1 cellular context compared by ENCODE assay signal in genomic region chr9:95875305-95876137, GRCh38.
TF ChIP-seq lines count a peak whose summit lies in the region.

Gene ERCC6L2, plus strand, starts transcription at chr9:95875691. Its CDS starts 348 bp downstream, at chr9:95876039.

TF ChIP-seq in HEK293, 187 proteins besides CTCF, POLR2A, EP300 and RAD21 (continued from another document and continues in another):
- TF ChIP-seq ZNF394 (tag by site-specific recombination; IDR thresholded peaks at IDR 0.05; ENCODE audit: borderline replicate concordance) (peak; percentile 11; the same call in 1 of the 2 replicates), ZNF221 (tag by site-specific recombination; IDR thresholded peaks at IDR 0.05; ENCODE audit: borderline replicate concordance) (no peak), KLF8 (tag by site-specific recombination; IDR thresholded peaks at IDR 0.05) (peak; percentile 58), ZBTB11 (tag by site-specific recombination; conservative IDR thresholded peaks at IDR 0.05; ENCODE audit: low read depth) (peak; percentile 99), ZNF549 (tag by site-specific recombination; IDR thresholded peaks at IDR 0.05) (no peak), ZNF707 (tag by site-specific recombination; IDR thresholded peaks at IDR 0.05) (no peak), KLF7 (tag by site-specific recombination; IDR thresholded peaks at IDR 0.05; ENCODE audit: borderline replicate concordance) (0 out of 2 replicates have a peak, but pooled peaks have one; percentile 16), ZBTB20 (tag by site-specific recombination; IDR thresholded peaks at IDR 0.05) (peak; percentile 69; the same call in 1 of the 2 replicates), ZNF239 (tag by site-specific recombination; IDR thresholded peaks at IDR 0.05) (0 out of 2 replicates have a peak, but pooled peaks have one; percentile 66), ZNF114 (tag by site-specific recombination; IDR thresholded peaks at IDR 0.05) (no peak), ZNF426 (tag by site-specific recombination; IDR thresholded peaks at IDR 0.05) (no peak), ZNF768 (tag by site-specific recombination; IDR thresholded peaks at IDR 0.05) (no peak), TCF7L2 (IDR thresholded peaks at IDR 0.05; ENCODE audit: borderline replicate concordance, low read depth, low read length) (no peak), ZNF19 (tag by site-specific recombination; IDR thresholded peaks at IDR 0.05; ENCODE audit: low read depth) (no peak), ZNF211 (tag by site-specific recombination; IDR thresholded peaks at IDR 0.05; ENCODE audit: low read depth) (no peak), ZNF596 (tag by site-specific recombination; IDR thresholded peaks at IDR 0.05) (no peak), ZNF350 (tag by site-specific recombination; IDR thresholded peaks at IDR 0.05) (no peak), ZNF223 (tag by site-specific recombination; IDR thresholded peaks at IDR 0.05) (no peak), ZNF311 (tag by site-specific recombination; IDR thresholded peaks at IDR 0.05; ENCODE audit: borderline replicate concordance) (no peak), PRDM10 (tag by site-specific recombination; IDR thresholded peaks at IDR 0.05) (peak; percentile 99), ZNF449 (tag by site-specific recombination; IDR thresholded peaks at IDR 0.05) (no peak), ZNF146 (tag by site-specific recombination; IDR thresholded peaks at IDR 0.05) (no peak), GLI2 (tag by site-specific recombination; IDR thresholded peaks at IDR 0.05; ENCODE audit: borderline replicate concordance, low read depth) (no peak), ZFP69B (tag by site-specific recombination; IDR thresholded peaks at IDR 0.05) (0 out of 2 replicates have a peak, but pooled peaks have one; percentile 43), ZNF629 (tag by site-specific recombination; IDR thresholded peaks at IDR 0.05) (peak; percentile 73), ZNF654 (tag by site-specific recombination; IDR thresholded peaks at IDR 0.05; ENCODE audit: low read depth) (no peak), ZNF560 (tag by site-specific recombination; IDR thresholded peaks at IDR 0.05; ENCODE audit: borderline replicate concordance) (no peak), ZNF791 (tag by site-specific recombination; IDR thresholded peaks at IDR 0.05) (no peak), ZNF274 (IDR thresholded peaks at IDR 0.05; ENCODE audit: low read length) (no peak), ZNF274 (tag by site-specific recombination; IDR thresholded peaks at IDR 0.05; ENCODE audit: borderline replicate concordance) (no peak), ZNF133 (tag by site-specific recombination; IDR thresholded peaks at IDR 0.05) (no peak), ZSCAN23 (tag by site-specific recombination; IDR thresholded peaks at IDR 0.05) (no peak), INSM2 (tag by site-specific recombination; IDR thresholded peaks at IDR 0.05) (peak; percentile 30; the same call in 1 of the 2 replicates), OSR2 (tag by site-specific recombination; IDR thresholded peaks at IDR 0.05) (no peak), ZNF148 (tag by site-specific recombination; IDR thresholded peaks at IDR 0.05; ENCODE audit: borderline replicate concordance) (no peak), ZNF404 (tag by site-specific recombination; IDR thresholded peaks at IDR 0.05) (no peak), ZNF530 (tag by site-specific recombination; IDR thresholded peaks at IDR 0.05; ENCODE audit: low read depth) (no peak)
- TF ChIP-seq, protein P1, sequence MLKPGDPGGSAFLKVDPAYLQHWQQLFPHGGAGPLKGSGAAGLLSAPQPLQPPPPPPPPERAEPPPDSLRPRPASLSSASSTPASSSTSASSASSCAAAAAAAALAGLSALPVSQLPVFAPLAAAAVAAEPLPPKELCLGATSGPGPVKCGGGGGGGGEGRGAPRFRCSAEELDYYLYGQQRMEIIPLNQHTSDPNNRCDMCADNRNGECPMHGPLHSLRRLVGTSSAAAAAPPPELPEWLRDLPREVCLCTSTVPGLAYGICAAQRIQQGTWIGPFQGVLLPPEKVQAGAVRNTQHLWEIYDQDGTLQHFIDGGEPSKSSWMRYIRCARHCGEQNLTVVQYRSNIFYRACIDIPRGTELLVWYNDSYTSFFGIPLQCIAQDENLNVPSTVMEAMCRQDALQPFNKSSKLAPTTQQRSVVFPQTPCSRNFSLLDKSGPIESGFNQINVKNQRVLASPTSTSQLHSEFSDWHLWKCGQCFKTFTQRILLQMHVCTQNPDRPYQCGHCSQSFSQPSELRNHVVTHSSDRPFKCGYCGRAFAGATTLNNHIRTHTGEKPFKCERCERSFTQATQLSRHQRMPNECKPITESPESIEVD (tag by site-specific recombination; IDR thresholded peaks at IDR 0.05): no peak
- TF ChIP-seq, protein P2, sequence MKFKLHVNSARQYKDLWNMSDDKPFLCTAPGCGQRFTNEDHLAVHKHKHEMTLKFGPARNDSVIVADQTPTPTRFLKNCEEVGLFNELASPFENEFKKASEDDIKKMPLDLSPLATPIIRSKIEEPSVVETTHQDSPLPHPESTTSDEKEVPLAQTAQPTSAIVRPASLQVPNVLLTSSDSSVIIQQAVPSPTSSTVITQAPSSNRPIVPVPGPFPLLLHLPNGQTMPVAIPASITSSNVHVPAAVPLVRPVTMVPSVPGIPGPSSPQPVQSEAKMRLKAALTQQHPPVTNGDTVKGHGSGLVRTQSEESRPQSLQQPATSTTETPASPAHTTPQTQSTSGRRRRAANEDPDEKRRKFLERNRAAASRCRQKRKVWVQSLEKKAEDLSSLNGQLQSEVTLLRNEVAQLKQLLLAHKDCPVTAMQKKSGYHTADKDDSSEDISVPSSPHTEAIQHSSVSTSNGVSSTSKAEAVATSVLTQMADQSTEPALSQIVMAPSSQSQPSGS (tag by site-specific recombination; IDR thresholded peaks at IDR 0.05; ENCODE audit: low read depth): no peak
- TF ChIP-seq, protein P3, sequence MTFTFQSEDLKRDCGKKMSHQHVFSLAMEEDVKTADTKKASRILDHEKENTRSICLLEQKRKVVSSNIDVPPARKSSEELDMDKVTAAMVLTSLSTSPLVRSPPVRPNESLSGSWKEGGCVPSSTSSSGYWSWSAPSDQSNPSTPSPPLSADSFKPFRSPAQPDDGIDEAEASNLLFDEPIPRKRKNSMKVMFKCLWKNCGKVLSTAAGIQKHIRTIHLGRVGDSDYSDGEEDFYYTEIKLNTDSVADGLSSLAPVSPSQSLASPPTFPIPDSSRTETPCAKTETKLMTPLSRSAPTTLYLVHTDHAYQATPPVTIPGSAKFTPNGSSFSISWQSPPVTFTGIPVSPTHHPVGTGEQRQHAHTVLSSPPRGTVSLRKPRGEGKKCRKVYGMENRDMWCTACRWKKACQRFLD (tag by site-specific recombination; IDR thresholded peaks at IDR 0.05): no peak
- TF ChIP-seq, protein P4, sequence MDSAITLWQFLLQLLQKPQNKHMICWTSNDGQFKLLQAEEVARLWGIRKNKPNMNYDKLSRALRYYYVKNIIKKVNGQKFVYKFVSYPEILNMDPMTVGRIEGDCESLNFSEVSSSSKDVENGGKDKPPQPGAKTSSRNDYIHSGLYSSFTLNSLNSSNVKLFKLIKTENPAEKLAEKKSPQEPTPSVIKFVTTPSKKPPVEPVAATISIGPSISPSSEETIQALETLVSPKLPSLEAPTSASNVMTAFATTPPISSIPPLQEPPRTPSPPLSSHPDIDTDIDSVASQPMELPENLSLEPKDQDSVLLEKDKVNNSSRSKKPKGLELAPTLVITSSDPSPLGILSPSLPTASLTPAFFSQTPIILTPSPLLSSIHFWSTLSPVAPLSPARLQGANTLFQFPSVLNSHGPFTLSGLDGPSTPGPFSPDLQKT (IDR thresholded peaks at IDR 0.05; ENCODE audit: borderline replicate concordance, low read depth, low read length): peak; percentile 73; the same call in 1 of the 2 replicates
- TF ChIP-seq, protein P5, sequence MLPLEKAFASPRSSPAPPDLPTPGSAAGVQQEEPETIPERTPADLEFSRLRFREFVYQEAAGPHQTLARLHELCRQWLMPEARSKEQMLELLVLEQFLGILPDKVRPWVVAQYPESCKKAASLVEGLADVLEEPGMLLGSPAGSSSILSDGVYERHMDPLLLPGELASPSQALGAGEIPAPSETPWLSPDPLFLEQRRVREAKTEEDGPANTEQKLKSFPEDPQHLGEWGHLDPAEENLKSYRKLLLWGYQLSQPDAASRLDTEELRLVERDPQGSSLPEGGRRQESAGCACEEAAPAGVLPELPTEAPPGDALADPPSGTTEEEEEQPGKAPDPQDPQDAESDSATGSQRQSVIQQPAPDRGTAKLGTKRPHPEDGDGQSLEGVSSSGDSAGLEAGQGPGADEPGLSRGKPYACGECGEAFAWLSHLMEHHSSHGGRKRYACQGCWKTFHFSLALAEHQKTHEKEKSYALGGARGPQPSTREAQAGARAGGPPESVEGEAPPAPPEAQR (tag by site-specific recombination; IDR thresholded peaks at IDR 0.05): no peak
